ENCODE assay signal across 8 cellular contexts in the genomic region with DNA sequence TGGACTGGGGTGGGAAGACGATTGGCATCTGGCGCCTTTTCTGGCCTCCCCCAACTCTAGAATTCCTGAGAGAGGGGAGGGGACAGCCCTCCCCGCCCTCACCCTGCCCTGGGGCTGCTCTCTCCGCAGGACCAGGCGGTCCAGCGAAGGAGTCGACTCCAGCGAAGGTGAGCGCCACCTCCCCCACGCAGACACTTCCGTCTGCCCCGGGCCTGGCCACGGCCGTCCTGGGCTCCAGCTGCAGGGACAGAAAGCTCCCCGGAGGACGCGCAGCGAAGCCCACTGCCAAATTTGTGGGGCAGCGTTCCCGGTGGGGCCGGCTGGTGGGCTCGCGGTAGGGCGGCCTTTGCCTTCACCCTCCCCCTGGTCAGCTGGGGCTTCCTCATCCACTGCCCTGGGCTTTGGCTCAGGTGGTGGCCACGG. TPM values are rescaled to one million over a fixed set of nuclear protein-coding genes. Genes with fewer than 3 reads are reported as not detected.
DNase-seq lines count a peak whose midpoint lies in the region; ATAC-seq and TF ChIP-seq lines count a peak whose summit lies in the region.

No MANE protein-coding gene starts in this region.

- POLR2A ChIA-PET in OCI-LY7 (lab: Charles Lee), result no interaction called here

- peak overlapping the region; percentile 88 for H3K9ac ChIP-seq in skeletal muscle satellite cell (ENCODE audit: low read depth, low read length)

- peaks cover 35% of the 10 kb centered on the region for H3K36me3 ChIP-seq in skeletal muscle satellite cell (ENCODE audit: insufficient read depth, low read length)
- H3K36me3 ChIP-seq in OCI-LY7 (ENCODE audit: insufficient read depth, low read length), result peaks cover 72% of the 10 kb centered on the region

- CTCF ChIA-PET in OCI-LY7 (lab: Charles Lee; ENCODE audit: unreplicated experiment), result no interaction called here

- 7% methylated on average over 25 of the region's 25 CpGs for WGBS in right cardiac atrium

- DNase-seq in DMS53 (lab: John Stamatoyannopoulos, UW), result peak; percentile 80
- no peak for DNase-seq in DMS53 treated with DMSO at 0.1 percent for 48 hours (lab: John Stamatoyannopoulos, UW; ENCODE audit: unreplicated experiment)
- peak; percentile 27 for DNase-seq in activated naive CD4-positive, alpha-beta T cell treated with anti-CD3 and anti-CD28 coated beads, Interleukin-2, amount 50 U/mL, for 16 hours
- peak; percentile 32 to 79 (median 74) for DNase-seq in right cardiac atrium
- no peak for DNase-seq in superior temporal gyrus (ENCODE audit: extremely low spot score)
- DNase-seq in COR-L47 (lab: John Stamatoyannopoulos, UW), result no peak
- DNase-seq in OCI-LY7 (ENCODE audit: low spot score), result no peak

- no peaks in the 10 kb centered on the region for H3K27me3 ChIP-seq in right cardiac atrium (ENCODE audit: control insufficient read depth, insufficient read depth)
- no peaks in the 10 kb centered on the region for H3K27me3 ChIP-seq in skeletal muscle satellite cell (ENCODE audit: control insufficient read depth, insufficient read depth, low read length)

- H2AFZ ChIP-seq in OCI-LY7 (ENCODE audit: low read length), result no peak overlapping the region

- intact Hi-C loops in right cardiac atrium (cut with DNase I) (no loop called here), OCI-LY7 (cut with micrococcal nuclease; ENCODE audit: unreplicated experiment) (no loop called here)

- TF ChIP-seq CTCF in OCI-LY7 (conservative IDR thresholded peaks at IDR 0.05; ENCODE audit: low read length), result no peak

- H3K4me3 ChIP-seq in right cardiac atrium (ENCODE audit: low read length) (peak overlapping the region; percentile 74), skeletal muscle satellite cell (ENCODE audit: low read length) (peak overlapping the region; percentile 98), OCI-LY7 (ENCODE audit: low read depth, low read length, poor library complexity, severe bottlenecking) (no peak overlapping the region)

- no TSS peak for BruUV-seq in OCI-LY7 (replicated peaks; lab: Mats Ljungman, UMichigan)

- no peaks in the 10 kb centered on the region for H3K9me2 ChIP-seq in OCI-LY7 (ENCODE audit: insufficient read depth, low read length)

- H3K79me2 ChIP-seq in OCI-LY7 (ENCODE audit: insufficient read depth, low read depth, low read length), result no peaks in the 10 kb centered on the region

- no peaks in the 10 kb centered on the region for H4K20me1 ChIP-seq in OCI-LY7 (ENCODE audit: insufficient read depth, low read length)

- no peak overlapping the region for H3K27ac ChIP-seq in right cardiac atrium (ENCODE audit: low read length)
- H3K27ac ChIP-seq in OCI-LY7 (ENCODE audit: low read depth, low read length, poor library complexity, severe bottlenecking), result no peak overlapping the region

- ATAC-seq in right cardiac atrium, result peak; percentile 6 to 23

- H3K4me1 ChIP-seq in right cardiac atrium (ENCODE audit: control insufficient read depth, insufficient read depth, low read length) (peaks cover 3% of the 10 kb centered on the region), skeletal muscle satellite cell (ENCODE audit: control insufficient read depth, insufficient read depth, low read length) (peaks cover 29% of the 10 kb centered on the region), OCI-LY7 (ENCODE audit: insufficient read depth, low read length, poor library complexity, severe bottlenecking) (no peaks in the 10 kb centered on the region)

- peak overlapping the region; percentile 95 for H3K4me2 ChIP-seq in skeletal muscle satellite cell (ENCODE audit: low read length)
- H3K4me2 ChIP-seq in OCI-LY7 (ENCODE audit: low read length), result no peak overlapping the region

- H3K9me3 ChIP-seq in right cardiac atrium (ENCODE audit: control insufficient read depth, low read length) (no peaks in the 10 kb centered on the region), skeletal muscle satellite cell (replicated peaks; ENCODE audit: low read length) (no peaks in the 10 kb centered on the region), OCI-LY7 (ENCODE audit: low read length) (no peaks in the 10 kb centered on the region)

RNA-seq across cellular contexts. Expression of gene SSH3, which starts 0.7 kb away (rescaled TPM):
- total RNA-seq in right cardiac atrium (10 to 100 TPM; 23.9 to 25.9 (median 25.1) TPM), OCI-LY7 (2022) (18.5 and 22.0 TPM in 2 replicates)
- polyA plus RNA-seq in right cardiac atrium, result 14.9 TPM
- 8.5 and 14.7 TPM in 2 replicates for total RNA-seq in skeletal muscle satellite cell (2012; rRNA removed)
- 8.4 and 9.2 TPM in 2 replicates for total RNA-seq in OCI-LY7 (2014; rRNA removed; shearing (Covaris generic))

RNA-seq across cellular contexts. Expression of gene ANKRD13D, which starts 14.9 kb away (rescaled TPM):
- 10 to 100 TPM; 20.0 to 25.3 (median 22.8) TPM for total RNA-seq in right cardiac atrium
- polyA plus RNA-seq in right cardiac atrium, result 18.0 TPM
- total RNA-seq in skeletal muscle satellite cell (2012; rRNA removed), result 29.1 and 29.4 TPM in 2 replicates
- 101 and 136 TPM in 2 replicates for total RNA-seq in OCI-LY7 (2014; rRNA removed; shearing (Covaris generic))
- total RNA-seq in OCI-LY7 (2022), result 119 and 136 TPM in 2 replicates

RNA-seq across cellular contexts. Expression of gene GRK2, which starts 37.7 kb away (rescaled TPM):
- 10 to 100 TPM; 50.4 to 56.5 (median 52.5) TPM for total RNA-seq in right cardiac atrium
- polyA plus RNA-seq in right cardiac atrium, result 56.6 TPM
- 26.6 and 33.0 TPM in 2 replicates for total RNA-seq in skeletal muscle satellite cell (2012; rRNA removed)
- 379 and 397 TPM in 2 replicates for total RNA-seq in OCI-LY7 (2014; rRNA removed; shearing (Covaris generic))
- 280 and 373 TPM in 2 replicates for total RNA-seq in OCI-LY7 (2022)

RNA-seq across cellular contexts. Expression of gene POLD4, which starts 49.3 kb away (rescaled TPM):
- 10 to 100 TPM; 53.8 to 86.6 (median 65.3) TPM for total RNA-seq in right cardiac atrium
- polyA plus RNA-seq in right cardiac atrium, result 124 TPM
- 62.0 and 85.7 TPM in 2 replicates for total RNA-seq in skeletal muscle satellite cell (2012; rRNA removed)
- total RNA-seq in OCI-LY7 (2014; rRNA removed; shearing (Covaris generic)), result 146 and 153 TPM in 2 replicates
- 160 and 171 TPM in 2 replicates for total RNA-seq in OCI-LY7 (2022)

Comparison
In these comparisons a context has a peak if more than half of its experiments do, and no peak if none do; other contexts are left out.
1. DNase-seq: peak in DMS53 (single experiment), activated naive CD4-positive, alpha-beta T cell treated with anti-CD3 and anti-CD28 coated beads, Interleukin-2, amount 50 U/mL, for 16 hours (single experiment) and right cardiac atrium (3 of 3); none in DMS53 treated with DMSO at 0.1 percent for 48 hours (single experiment), superior temporal gyrus (single experiment), COR-L47 (single experiment) and OCI-LY7 (single experiment).
2. RNA of gene GRK2, which starts 37.7 kb away (total RNA-seq): 280 to 397 TPM in OCI-LY7; 50.4 to 56.5 TPM in right cardiac atrium; every median in the first group is over 4 times any median in the second.